ENCODE assay signal across 12 cellular contexts in the genomic region with DNA sequence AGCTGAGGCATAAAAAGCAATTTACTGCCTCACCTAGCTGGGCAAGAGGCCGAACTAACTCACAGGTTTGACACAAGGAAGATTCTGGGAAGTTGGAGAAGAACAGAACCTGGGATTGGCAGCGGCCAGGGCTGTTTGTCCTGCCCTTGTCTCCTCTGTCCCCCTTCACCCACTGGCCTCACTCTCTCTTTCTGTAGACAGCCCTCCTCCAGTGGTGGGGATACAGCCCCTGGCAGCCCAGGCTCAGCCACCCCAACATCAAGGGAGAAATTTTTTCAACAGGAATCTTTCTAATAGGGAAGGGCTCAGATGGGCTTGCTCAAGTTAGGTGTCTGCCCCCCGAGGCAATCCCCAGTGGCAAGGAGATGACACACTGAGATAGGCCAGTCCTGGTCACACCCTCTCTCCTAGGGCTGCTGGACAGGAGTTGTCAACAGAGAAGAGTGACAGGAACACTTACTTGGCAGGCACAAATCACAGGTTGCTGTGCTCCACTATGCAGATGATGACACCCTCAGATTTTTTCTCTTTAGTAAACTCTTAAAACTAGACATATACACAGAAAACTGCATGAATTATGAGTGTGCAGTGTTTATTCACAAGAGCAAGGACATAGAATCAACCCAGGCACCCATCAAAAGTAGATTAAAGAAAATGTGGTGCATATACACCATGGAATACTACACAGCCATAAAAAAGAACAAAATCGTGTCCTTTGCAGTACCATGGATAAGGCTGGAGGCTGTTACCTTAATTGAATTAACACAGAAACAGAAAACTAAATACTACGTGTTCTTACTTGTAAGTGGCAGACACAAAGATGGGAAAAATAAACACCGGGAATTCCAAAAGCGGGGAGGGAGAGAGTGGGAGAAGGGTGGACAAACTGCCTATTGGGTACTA. TPM values are rescaled to one million over a fixed set of nuclear protein-coding genes. Genes with fewer than 3 reads are reported as not detected.
DNase-seq lines count a peak whose midpoint lies in the region; ATAC-seq and TF ChIP-seq lines count a peak whose summit lies in the region.
"Had no signal": no experiment of that assay in that cellular context is flagged by ENCODE, and none has a peak within 500 bp of the region (broad histone marks: within the 10 kb centered on the region; RNA-seq: fewer than 3 reads in every experiment).

No MANE protein-coding gene starts in this region.

- H3K4me1 ChIP-seq in right atrium auricular region (peaks cover 0 to 20% of the 10 kb centered on the region in 2 donors), prostate gland (replicated peaks) (peaks cover 5% of the 10 kb centered on the region)

- TF ChIP-seq CTCF in Calu3 (IDR thresholded peaks at IDR 0.05; ENCODE audit: unreplicated experiment) (no peak), RWPE1 (conservative IDR thresholded peaks at IDR 0.05; ENCODE audit: low read depth) (no peak), right atrium auricular region (IDR thresholded peaks at IDR 0.05) (no peak), prostate gland (IDR thresholded peaks at IDR 0.05) (no peak)

- ATAC-seq in GM19467 (IDR thresholded peaks at IDR 0.05; ENCODE audit: unreplicated experiment): no peak
- no peak for ATAC-seq in GM18505 (IDR thresholded peaks at IDR 0.05; ENCODE audit: unreplicated experiment)

- TF ChIP-seq POLR2A in prostate gland (IDR thresholded peaks at IDR 0.05): no peak
- TF ChIP-seq POLR2A in GM18505 (IDR thresholded peaks at IDR 0.05; ENCODE audit: borderline replicate concordance, extremely low read depth, insufficient read depth, insufficient read length): no peak

- no peaks in the 10 kb centered on the region for H3K36me3 ChIP-seq in right atrium auricular region
- H3K36me3 ChIP-seq in prostate gland: no peaks in the 10 kb centered on the region
- H3K36me3 ChIP-seq: gastroesophageal sphincter had no signal

- H3K27ac Mint-ChIP-seq in Calu3 (ENCODE audit: unreplicated experiment): peak overlapping the region; percentile 58
- H3K27ac Mint-ChIP-seq: activated naive CD8-positive, alpha-beta T cell treated with anti-CD3 and anti-CD28 coated beads, Interleukin-2, amount 50 U/mL, for 24 hours had no signal

- no peaks in the 10 kb centered on the region for H3K27me3 Mint-ChIP-seq in Calu3 (ENCODE audit: unreplicated experiment)

- TSS peak; percentile 95 for BruUV-seq in Calu3 (replicated peaks; lab: Mats Ljungman, UMichigan)

- WGBS in prostate gland: 54% methylated on average over 7 of the region's 7 CpGs

- H3K9me3 ChIP-seq in right atrium auricular region: no peaks in the 10 kb centered on the region
- H3K9me3 ChIP-seq in prostate gland: no peaks in the 10 kb centered on the region
- H3K9me3 ChIP-seq: gastroesophageal sphincter had no signal

- peak overlapping the region; percentile 98 for H3K27ac ChIP-seq in RWPE1
- H3K27ac ChIP-seq in right atrium auricular region: no peak overlapping the region
- peak overlapping the region; percentile 83 to 85 for H3K27ac ChIP-seq in prostate gland
- H3K27ac ChIP-seq: gastroesophageal sphincter had no signal

- H3K27me3 ChIP-seq in right atrium auricular region: no peaks in the 10 kb centered on the region
- H3K27me3 ChIP-seq in prostate gland (replicated peaks; ENCODE audit: insufficient read depth): no peaks in the 10 kb centered on the region

- POLR2A ChIA-PET in RWPE1 (lab: Yijun Ruan, JAX; ENCODE audit: low non-redundant PET): interaction anchor here (0.7 to 1.0 kb wide), 2 partner anchors 21 to 37 kb away, joined by 3 to 5 read pairs; a partner anchor contains a TSS

- H3K4me3 Mint-ChIP-seq in Calu3 (ENCODE audit: low read depth, unreplicated experiment): peak overlapping the region; percentile 45
- H3K4me3 Mint-ChIP-seq: activated naive CD8-positive, alpha-beta T cell treated with anti-CD3 and anti-CD28 coated beads, Interleukin-2, amount 50 U/mL, for 24 hours had no signal

- no peaks in the 10 kb centered on the region for H3K9me3 Mint-ChIP-seq in Calu3 (ENCODE audit: low read depth, unreplicated experiment)
- H3K9me3 Mint-ChIP-seq: activated naive CD8-positive, alpha-beta T cell treated with anti-CD3 and anti-CD28 coated beads, Interleukin-2, amount 50 U/mL, for 24 hours had no signal

- no peaks in the 10 kb centered on the region for H3K4me1 Mint-ChIP-seq in Calu3 (ENCODE audit: low read depth, unreplicated experiment)

- DNase-seq in Calu3 (no peak), RWPE1 (ENCODE audit: low spot score) (peak; percentile 30), right atrium auricular region (ENCODE audit: low spot score) (peak; percentile 54), prostate gland (ENCODE audit: low spot score) (peak; percentile 48), ecto neural progenitor cell (ENCODE audit: low spot score) (no peak), NCI-H526 (lab: John Stamatoyannopoulos, UW) (no peak)

- CTCF ChIA-PET in Calu3 (lab: Charles Lee) (interaction anchor here (0.9 to 1.3 kb wide), 5 partner anchors 25 to 285 kb away, joined by 3 to 7 read pairs (median 3); no protein-coding TSS in a partner anchor), RWPE1 (lab: Yijun Ruan, JAX) (interaction anchor here (0.6 to 2.9 kb wide), 8 partner anchors 9 to 80 kb away, joined by 3 to 26 read pairs (median 4); no protein-coding TSS in a partner anchor)

- H3K36me3 Mint-ChIP-seq in Calu3 (ENCODE audit: insufficient read depth, unreplicated experiment): peaks cover 7% of the 10 kb centered on the region

- H3K4me3 ChIP-seq in right atrium auricular region (no peak overlapping the region), prostate gland (no peak overlapping the region)

- intact Hi-C loops in Calu3 (cut with micrococcal nuclease; ENCODE audit: unreplicated experiment): no loop called here
- intact Hi-C loops in prostate gland (cut with DNase I): loop anchor here (1.0 kb wide), 1 partner anchor 69 kb away; no protein-coding TSS in a partner anchor

RNA-seq across cellular contexts. Expression of a gene that starts 36.4 kb away (rescaled TPM):
- total RNA-seq in Calu3 (2022) (not detected in 2 replicates), right atrium auricular region (not detected), prostate gland (1 to 10 TPM; 1.5 to 2.1 TPM)
- total RNA-seq: dermis microvascular lymphatic vessel endothelial cell, gastroesophageal sphincter, LHCN-M2 had no signal

RNA-seq across cellular contexts. Expression of a gene that starts 37.2 kb away (rescaled TPM):
- total RNA-seq in Calu3 (2022) (0.09 TPM in 1 of 2 replicates, not detected in the other), right atrium auricular region (under 1 TPM in 1 of 2 donors, not detected in 1; 0.11 TPM), prostate gland (under 1 TPM; 0.17 to 0.18 TPM)
- total RNA-seq: dermis microvascular lymphatic vessel endothelial cell, LHCN-M2 had no signal

Comparison
In these comparisons a context has a peak if more than half of its experiments do, and no peak if none do; other contexts are left out.
1. DNase-seq: peak in RWPE1 (single experiment), right atrium auricular region (single experiment) and prostate gland (single experiment); none in Calu3 (single experiment), ecto neural progenitor cell (single experiment) and NCI-H526 (0 of 2).
2. H3K27ac ChIP-seq: peak in RWPE1 (single experiment) and prostate gland (2 of 2); none in right atrium auricular region (0 of 2).